ENCODE assay signal across 24 cellular contexts in genomic region chr4:176656108-176656507, GRCh38.
DNase-seq lines count a peak whose midpoint lies in the region; ATAC-seq, FAIRE-seq and TF ChIP-seq lines count a peak whose summit lies in the region.
"Had no signal": no experiment of that assay in that cellular context is flagged by ENCODE, and none has a peak within 500 bp of the region (broad histone marks: within the 10 kb centered on the region; RNA-seq: fewer than 3 reads in every experiment).

No MANE protein-coding gene starts in this region.

- no peak overlapping the region for H3K4ac ChIP-seq in H1 (replicated peaks; ENCODE audit: insufficient read length, low read depth, low read length)

- H3K27me3 ChIP-seq in H1 (replicated peaks in 1 of 4; ENCODE audit: control insufficient read depth in 3 of 4, extremely low read depth in 1 of 4, insufficient read depth in 3 of 4, low read length in 3 of 4) (no peaks in the 10 kb centered on the region), ovary (no peaks in the 10 kb centered on the region)
- H3K27me3 ChIP-seq: BLaER1, MG63 had no signal

- TF ChIP-seq EP300 in H1 (IDR thresholded peaks at IDR 0.05; ENCODE audit: borderline replicate concordance in 1 of 2, low read depth in 2 of 2, low read length in 2 of 2) (no peak), ovary (IDR thresholded peaks at IDR 0.05) (no peak)

- no peak overlapping the region for H2BK12ac ChIP-seq in H1 (ENCODE audit: low read depth, low read length)

- H3K56ac ChIP-seq in H1 (replicated peaks; ENCODE audit: insufficient read length, low read depth, low read length) = no peak overlapping the region

- H3K36me3 ChIP-seq in H1 (ENCODE audit: control insufficient read depth in 2 of 4, insufficient read depth in 4 of 4, low read length in 3 of 4) = no peaks in the 10 kb centered on the region
- no peaks in the 10 kb centered on the region for H3K36me3 ChIP-seq in ovary
- H3K36me3 ChIP-seq: BLaER1, MG63 had no signal

- H3K23me2 ChIP-seq in H1 (ENCODE audit: low read depth, low read length) = no peaks in the 10 kb centered on the region; the same call in 1 of the 2 replicates

- TF ChIP-seq CTCF in H1 (IDR thresholded peaks at IDR 0.05; ENCODE audit: control extremely low read depth in 1 of 3, insufficient read depth in 1 of 3, low read depth in 1 of 3, low read length in 3 of 3) = no peak
- no peak for TF ChIP-seq CTCF in ovary (IDR thresholded peaks at IDR 0.05)

- no peak overlapping the region for H2BK20ac ChIP-seq in H1 (ENCODE audit: low read length)

- H3K4me3 ChIP-seq in H1 (ENCODE audit: extremely low read depth in 1 of 4, insufficient read depth in 2 of 4, low read depth in 3 of 4, low read length in 4 of 4) (no peak overlapping the region), ovary (no peak overlapping the region)
- H3K4me3 ChIP-seq: BLaER1, MG63, SK-N-MC had no signal

- no peak overlapping the region for H3K18ac ChIP-seq in H1 (ENCODE audit: extremely low read depth, low read length)

- TF ChIP-seq POLR2A in H1 (IDR thresholded peaks at IDR 0.05; ENCODE audit: control extremely low read depth in 1 of 2, low read depth in 2 of 2, low read length in 2 of 2) (no peak), ovary (IDR thresholded peaks at IDR 0.05) (no peak)

- H4K91ac ChIP-seq in H1 (replicated peaks; ENCODE audit: insufficient read length, low read length) = no peak overlapping the region

- intact Hi-C loops in ovary (cut with DNase I) = no loop called here

- POLR2A ChIA-PET in H1 (lab: Charles Lee; ENCODE audit: partially characterized antibody) = no interaction called here

- H2AK5ac ChIP-seq in H1 (ENCODE audit: low read depth, low read length) = no peak overlapping the region

- no peak overlapping the region for H4K5ac ChIP-seq in H1 (ENCODE audit: insufficient read length, low read depth, low read length)

- no peaks in the 10 kb centered on the region for H4K20me1 ChIP-seq in H1 (replicated peaks in 1 of 2; ENCODE audit: control insufficient read depth in 1 of 2, insufficient read depth in 2 of 2, low read length in 2 of 2)
- H4K20me1 ChIP-seq: BLaER1 had no signal

- H2BK15ac ChIP-seq in H1 (ENCODE audit: low read length) = no peak overlapping the region

- CTCF ChIA-PET in H1 (lab: Charles Lee; ENCODE audit: partially characterized antibody) = no interaction called here

- H3K9me3 ChIP-seq in H1 (ENCODE audit: insufficient read depth in 2 of 2, low read depth in 1 of 2, low read length in 1 of 2) = no peaks in the 10 kb centered on the region
- no peaks in the 10 kb centered on the region for H3K9me3 ChIP-seq in ovary
- H3K9me3 ChIP-seq: BLaER1, MG63 had no signal

- H3K9ac ChIP-seq in H1 (replicated peaks in 1 of 4; ENCODE audit: extremely low read depth in 1 of 4, low read depth in 3 of 4, low read length in 3 of 4) = no peak overlapping the region
- H3K9ac ChIP-seq: BLaER1 had no signal

- H3K79me2 ChIP-seq in H1 (ENCODE audit: control insufficient read depth in 1 of 2, insufficient read depth in 2 of 2, low read length in 2 of 2) = no peaks in the 10 kb centered on the region

- H3K27ac ChIP-seq in H1 (ENCODE audit: low read depth, low read length) (no peak overlapping the region), ovary (no peak overlapping the region)
- H3K27ac ChIP-seq: BLaER1, SK-N-MC had no signal

- H4K8ac ChIP-seq in H1 (ENCODE audit: extremely low read depth, insufficient read depth, low read length) = no peak overlapping the region

- 94% methylated on average over 3 of the region's 3 CpGs; no CpG with 5 or more reads in 1 of the 2 experiments for WGBS in H1 (ENCODE audit: extremely low coverage in 1 of 2, insufficient coverage in 1 of 2, insufficient read length in 1 of 2, insufficient replicate concordance in 2 of 2, low coverage in 1 of 2, low lambda C conversion rate in 2 of 2, missing lambda C conversion rate in 1 of 2), 2 experiments
- 10 to 32% (median 13%) methylated on average over 3 of the region's 3 CpGs for WGBS in ovary, 3 donors

- H2BK5ac ChIP-seq in H1 (ENCODE audit: low read depth, low read length) = no peak overlapping the region

- ATAC-seq in HG03139 (IDR thresholded peaks at IDR 0.05; ENCODE audit: unreplicated experiment) = no peak
- ATAC-seq: CD8-positive, alpha-beta T cell; T-cell had no signal

- H2BK120ac ChIP-seq in H1 (replicated peaks; ENCODE audit: low read depth, low read length) = no peak overlapping the region

- H2AFZ ChIP-seq in H1 (ENCODE audit: low read length) = 0 out of 2 replicates have a peak overlapping the region, but pooled peaks have one; percentile 44

- no peak for FAIRE-seq in H1 (lab: Jason Lieb, UNC)
- FAIRE-seq: D721Med had no signal

- DNase-seq in AG20443 (ENCODE audit: low spot score) (peak; percentile 43), GM04504 (ENCODE audit: low read depth) (peak; percentile 34), H1 (ENCODE audit: low read depth in 1 of 2, low spot score in 2 of 2) (no peak), ovary (peak in 3 of 5 donors; percentile 21 to 56 (median 30)), A172 (ENCODE audit: low spot score) (no peak), C1 segment of cervical spinal cord (lab: John Stamatoyannopoulos, UW) (no peak)
- DNase-seq in activated T-cell treated with anti-CD3 and anti-CD28 coated beads, Interleukin-2, amount 50 U/mL, for 48 hours = no peak
- DNase-seq: CD8-positive, alpha-beta T cell; HCEC 1CT; Kasumi-1; MG63; NCI-H1092; NCI-H1436 treated with DMSO at 0.1 percent for 48 hours; NCI-H2029; NCI-H2171 treated with DMSO at 0.1 percent for 48 hours; NCI-H446 treated with DMSO at 0.1 percent for 48 hours; NCI-H82; OCI-M1; Right ventricle myocardium superior; T-cell had no signal

- no peak overlapping the region for H3K23ac ChIP-seq in H1 (ENCODE audit: insufficient read length)

- no peak overlapping the region for H3K14ac ChIP-seq in H1 (ENCODE audit: insufficient read length)

- TF ChIP-seq RAD21 in H1 (IDR thresholded peaks at IDR 0.05 in 1 of 2, conservative IDR thresholded peaks at IDR 0.05 in 1 of 2; ENCODE audit: low read depth in 2 of 2, low read length in 2 of 2) = no peak

- H3K4me2 ChIP-seq in H1 (ENCODE audit: insufficient read depth in 1 of 2, low read depth in 2 of 2, low read length in 2 of 2) = no peak overlapping the region
- H3K4me2 ChIP-seq: BLaER1 had no signal

- H3K4me1 ChIP-seq in H1 (replicated peaks in 1 of 4; ENCODE audit: control insufficient read depth in 3 of 4, insufficient read depth in 4 of 4, low read length in 3 of 4) = no peaks in the 10 kb centered on the region
- H3K4me1 ChIP-seq in ovary (ENCODE audit: insufficient read depth) = peaks cover 9% of the 10 kb centered on the region
- H3K4me1 ChIP-seq: BLaER1 had no signal

- H3K79me1 ChIP-seq in H1 (ENCODE audit: low read depth, low read length) = no peaks in the 10 kb centered on the region

TF ChIP-seq in H1, 55 proteins besides CTCF, POLR2A, EP300 and RAD21:
- TF ChIP-seq POU5F1 (IDR thresholded peaks at IDR 0.05; ENCODE audit: low read depth, low read length) (no peak), TEAD4 (IDR thresholded peaks at IDR 0.05; ENCODE audit: low read depth, low read length) (no peak), SIX5 (IDR thresholded peaks at IDR 0.05; ENCODE audit: low read depth, low read length) (no peak), SIRT6 (IDR thresholded peaks at IDR 0.05; ENCODE audit: low read length) (no peak), SP4 (IDR thresholded peaks at IDR 0.05; ENCODE audit: low read length) (no peak), NRF1 (IDR thresholded peaks at IDR 0.05; ENCODE audit: low read depth, low read length) (no peak), E2F6 (IDR thresholded peaks at IDR 0.05) (no peak), CHD1 (IDR thresholded peaks at IDR 0.05; ENCODE audit: low read depth, low read length) (no peak)

Comparison
In these comparisons a context has a peak if more than half of its experiments do, and no peak if none do; other contexts are left out.
1. DNase-seq: peak in AG20443 (single experiment), GM04504 (single experiment) and ovary (3 of 5); none in H1 (0 of 2), A172 (single experiment), activated T-cell treated with anti-CD3 and anti-CD28 coated beads, Interleukin-2, amount 50 U/mL, for 48 hours (0 of 2) and C1 segment of cervical spinal cord (0 of 14).